Comparison of ENCODE assay signal across 13 cellular contexts in genomic region chr11:103929168-103929903, GRCh38.
DNase-seq lines count a peak whose midpoint lies in the region; ATAC-seq and TF ChIP-seq lines count a peak whose summit lies in the region.
"Had no signal": no experiment of that assay in that cellular context is flagged by ENCODE, and none has a peak within 500 bp of the region (broad histone marks: within the 10 kb centered on the region; RNA-seq: fewer than 3 reads in every experiment).

No MANE protein-coding gene starts in this region.

- no peak overlapping the region for H3K4me3 Mint-ChIP-seq in CD8-positive, alpha-beta T cell
- H3K4me3 Mint-ChIP-seq: activated CD4-positive, alpha-beta T cell treated with anti-CD3 and anti-CD28 coated beads for 36 hours; activated naive CD8-positive, alpha-beta T cell treated with anti-CD3 and anti-CD28 coated beads, Interleukin-2, amount 10 ng/mL, durations not matched to agents 7 days and 5 days; endodermal cell had no signal

- H4K20me1 ChIP-seq in OCI-LY3 (ENCODE audit: insufficient read depth, low read length), result no peaks in the 10 kb centered on the region
- H4K20me1 ChIP-seq: BLaER1 treated with 17β-estradiol and CSF1 and Interleukin-3, amounts not matched to agents 10 nM and 100 nM had no signal

- intact Hi-C loops in CD8-positive, alpha-beta T cell (cut with DNase I, micrococcal nuclease), result no loop called here

- peak overlapping the region; percentile 48 for H3K9ac ChIP-seq in OCI-LY3 (ENCODE audit: low read length)
- H3K9ac ChIP-seq: BLaER1 treated with 17β-estradiol and CSF1 and Interleukin-3, amounts not matched to agents 10 nM and 100 nM; parathyroid adenoma had no signal

- H3K79me2 ChIP-seq in OCI-LY3 (ENCODE audit: low read length), result no peaks in the 10 kb centered on the region
- H3K79me2 ChIP-seq: parathyroid adenoma had no signal

- H3K9me3 ChIP-seq in OCI-LY3 (ENCODE audit: insufficient read depth, low read length), result no peaks in the 10 kb centered on the region
- H3K9me3 ChIP-seq in CD8-positive, alpha-beta T cell (ENCODE audit: low read length), result no peaks in the 10 kb centered on the region
- H3K9me3 ChIP-seq: BLaER1 treated with 17β-estradiol and CSF1 and Interleukin-3, amounts not matched to agents 10 nM and 100 nM had no signal

- CTCF ChIA-PET in CD8-positive, alpha-beta T cell (lab: Charles Lee), result no interaction called here

- H3K4me1 Mint-ChIP-seq in CD8-positive, alpha-beta T cell (ENCODE audit: low read depth), result no peaks in the 10 kb centered on the region
- H3K4me1 Mint-ChIP-seq: activated CD4-positive, alpha-beta T cell treated with anti-CD3 and anti-CD28 coated beads for 36 hours; activated naive CD8-positive, alpha-beta T cell treated with anti-CD3 and anti-CD28 coated beads, Interleukin-2, amount 10 ng/mL, durations not matched to agents 7 days and 5 days had no signal

- H3K4me3 ChIP-seq in OCI-LY3 (ENCODE audit: low read length), result peak overlapping the region; percentile 61
- no peak overlapping the region for H3K4me3 ChIP-seq in CD8-positive, alpha-beta T cell (ENCODE audit: low read depth, low read length)
- H3K4me3 ChIP-seq: BLaER1 treated with 17β-estradiol and CSF1 and Interleukin-3, amounts not matched to agents 10 nM and 100 nM had no signal

- peaks cover 37% of the 10 kb centered on the region for H3K4me1 ChIP-seq in OCI-LY3 (ENCODE audit: low read length)
- no peaks in the 10 kb centered on the region for H3K4me1 ChIP-seq in foreskin keratinocyte
- H3K4me1 ChIP-seq in CD8-positive, alpha-beta T cell (ENCODE audit: insufficient read depth, low read length), result no peaks in the 10 kb centered on the region
- H3K4me1 ChIP-seq: BLaER1 treated with 17β-estradiol and CSF1 and Interleukin-3, amounts not matched to agents 10 nM and 100 nM; parathyroid adenoma had no signal

- H3K27me3 Mint-ChIP-seq in CD8-positive, alpha-beta T cell (ENCODE audit: low read depth), result no peaks in the 10 kb centered on the region
- H3K27me3 Mint-ChIP-seq: activated CD4-positive, alpha-beta T cell treated with anti-CD3 and anti-CD28 coated beads for 36 hours; activated naive CD8-positive, alpha-beta T cell treated with anti-CD3 and anti-CD28 coated beads, Interleukin-2, amount 10 ng/mL, durations not matched to agents 7 days and 5 days had no signal

- TF ChIP-seq CTCF in GM13976 (IDR thresholded peaks at IDR 0.05; ENCODE audit: borderline replicate concordance, control extremely low read depth, extremely low read depth, insufficient read depth, missing control alignments) (no peak), OCI-LY3 (IDR thresholded peaks at IDR 0.05; ENCODE audit: low read depth, low read length) (no peak), foreskin keratinocyte (conservative IDR thresholded peaks at IDR 0.05) (no peak)
- no peak for TF ChIP-seq CTCF in CD8-positive, alpha-beta T cell (IDR thresholded peaks at IDR 0.05)

- in situ Hi-C loops in GM13976 (cut with MboI; ENCODE audit: low sequenced_read_pairs, unreplicated experiment), result loop anchor here (25.0 kb wide), 1 partner anchor 208 kb away; no protein-coding TSS in a partner anchor
- in situ Hi-C loops in G401 (cut with HindIII; ENCODE audit: low sequenced_read_pairs), result no loop called here

- H3K27ac ChIP-seq in OCI-LY3 (ENCODE audit: low read length) (peak overlapping the region; percentile 89), foreskin keratinocyte (no peak overlapping the region)
- H3K27ac ChIP-seq in CD8-positive, alpha-beta T cell (ENCODE audit: low read depth, low read length), result no peak overlapping the region
- H3K27ac ChIP-seq: BLaER1 treated with 17β-estradiol and CSF1 and Interleukin-3, amounts not matched to agents 10 nM and 100 nM; parathyroid adenoma had no signal

- no peaks in the 10 kb centered on the region for H3K9me3 Mint-ChIP-seq in CD8-positive, alpha-beta T cell
- H3K9me3 Mint-ChIP-seq: activated naive CD8-positive, alpha-beta T cell treated with anti-CD3 and anti-CD28 coated beads, Interleukin-2, amount 10 ng/mL, durations not matched to agents 7 days and 5 days; endodermal cell had no signal

- H3K36me3 Mint-ChIP-seq in CD8-positive, alpha-beta T cell, result no peaks in the 10 kb centered on the region
- H3K36me3 Mint-ChIP-seq: activated naive CD8-positive, alpha-beta T cell treated with anti-CD3 and anti-CD28 coated beads, Interleukin-2, amount 10 ng/mL, durations not matched to agents 7 days and 5 days had no signal

- no peak overlapping the region for H3K27ac Mint-ChIP-seq in CD8-positive, alpha-beta T cell
- H3K27ac Mint-ChIP-seq: activated CD4-positive, alpha-beta T cell treated with anti-CD3 and anti-CD28 coated beads for 36 hours; activated naive CD8-positive, alpha-beta T cell treated with anti-CD3 and anti-CD28 coated beads, Interleukin-2, amount 10 ng/mL, durations not matched to agents 7 days and 5 days; endodermal cell had no signal

- peak overlapping the region; percentile 90 for H3K4me2 ChIP-seq in OCI-LY3 (ENCODE audit: low read length)
- H3K4me2 ChIP-seq: BLaER1 treated with 17β-estradiol and CSF1 and Interleukin-3, amounts not matched to agents 10 nM and 100 nM had no signal

- POLR2A ChIA-PET in CD8-positive, alpha-beta T cell (lab: Charles Lee), result no interaction called here

- 0 out of 2 replicates have a peak overlapping the region, but pooled peaks have one; percentile 52 for H2AFZ ChIP-seq in OCI-LY3 (ENCODE audit: low read depth, low read length)
- H2AFZ ChIP-seq: parathyroid adenoma had no signal

- H3K27me3 ChIP-seq in OCI-LY3 (ENCODE audit: low read depth, low read length) (no peaks in the 10 kb centered on the region; the same call in 1 of the 2 replicates), foreskin keratinocyte (no peaks in the 10 kb centered on the region)
- no peaks in the 10 kb centered on the region for H3K27me3 ChIP-seq in CD8-positive, alpha-beta T cell (ENCODE audit: insufficient read depth, low read length)
- H3K27me3 ChIP-seq: BLaER1 treated with 17β-estradiol and CSF1 and Interleukin-3, amounts not matched to agents 10 nM and 100 nM had no signal

- peaks cover 3% of the 10 kb centered on the region for H3K36me3 ChIP-seq in OCI-LY3 (replicated peaks; ENCODE audit: low read depth, low read length)
- H3K36me3 ChIP-seq in CD8-positive, alpha-beta T cell (ENCODE audit: insufficient read depth, low read length), result no peaks in the 10 kb centered on the region
- H3K36me3 ChIP-seq: BLaER1 treated with 17β-estradiol and CSF1 and Interleukin-3, amounts not matched to agents 10 nM and 100 nM had no signal

- DNase-seq in GM13976 (ENCODE audit: low spot score) (peak; percentile 37), hippocampal formation (lab: John Stamatoyannopoulos, UW) (no peak), foreskin keratinocyte (no peak), G401 (ENCODE audit: low spot score) (no peak)
- no peak for DNase-seq in CD8-positive, alpha-beta T cell
- DNase-seq: activated CD4-positive, alpha-beta T cell treated with anti-CD3 and anti-CD28 coated beads for 36 hours; activated naive CD8-positive, alpha-beta T cell treated with anti-CD3 and anti-CD28 coated beads, Interleukin-2, amount 10 ng/mL, durations not matched to agents 7 days and 5 days; endodermal cell had no signal

- ATAC-seq in GM19467 (IDR thresholded peaks at IDR 0.05; ENCODE audit: unreplicated experiment) (peak; percentile 94), HG02981 (IDR thresholded peaks at IDR 0.05; ENCODE audit: unreplicated experiment) (peak; percentile 90), foreskin keratinocyte (no peak)
- no peak for ATAC-seq in CD8-positive, alpha-beta T cell
- ATAC-seq: activated CD4-positive, alpha-beta T cell treated with anti-CD3 and anti-CD28 coated beads for 36 hours had no signal

Comparison
In these comparisons a context has a peak if more than half of its experiments do, and no peak if none do; other contexts are left out.
1. ATAC-seq: peak in GM19467 (single experiment) and HG02981 (single experiment); none in foreskin keratinocyte (single experiment) and CD8-positive, alpha-beta T cell (single experiment).